13 cellular contexts compared by ENCODE assay signal in the genomic region with DNA sequence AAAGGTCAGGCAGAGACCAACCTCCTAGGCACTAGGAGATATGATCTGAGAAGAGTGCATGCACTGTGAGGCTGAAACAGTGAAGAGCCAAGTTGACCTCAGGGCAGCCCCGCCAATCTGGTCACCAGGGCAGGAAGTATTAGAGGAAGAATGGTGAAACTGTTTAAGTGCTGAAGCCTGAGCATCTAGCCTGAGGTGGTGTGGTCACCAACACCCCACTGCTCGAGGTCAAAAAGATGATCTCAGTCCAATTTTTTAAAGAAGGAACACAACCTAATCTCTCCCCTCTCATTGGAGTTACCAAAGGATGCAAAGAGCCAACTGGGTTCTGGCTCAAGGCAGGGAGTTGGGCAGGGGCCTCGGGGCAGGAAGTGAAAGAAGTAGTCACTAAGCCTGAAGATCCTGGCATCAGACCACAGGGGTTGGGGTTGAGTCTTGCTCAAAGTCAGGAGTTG. TPM values are rescaled to one million over a fixed set of nuclear protein-coding genes. Genes with fewer than 3 reads are reported as not detected.
DNase-seq lines count a peak whose midpoint lies in the region; ATAC-seq and TF ChIP-seq lines count a peak whose summit lies in the region.
"Had no signal": no experiment of that assay in that cellular context is flagged by ENCODE, and none has a peak within 500 bp of the region (broad histone marks: within the 10 kb centered on the region; RNA-seq: fewer than 3 reads in every experiment).

No MANE protein-coding gene starts in this region.

- H3K4me3 Mint-ChIP-seq in activated naive CD4-positive, alpha-beta T cell treated with anti-CD3 and anti-CD28 coated beads for 36 hours, result no peak overlapping the region
- H3K4me3 Mint-ChIP-seq in WTC11, result no peak overlapping the region

- peak overlapping the region; percentile 94 for H3K27ac ChIP-seq in substantia nigra (ENCODE audit: low read depth, low read length, poor library complexity, severe bottlenecking)
- H3K27ac ChIP-seq: right atrium auricular region, RWPE1 had no signal

- peak; percentile 48 for ATAC-seq in HG03175 (IDR thresholded peaks at IDR 0.05; ENCODE audit: unreplicated experiment)
- no peak for ATAC-seq in WTC11
- ATAC-seq: esophagus mucosa had no signal

- no peak for TF ChIP-seq CTCF in WTC11 (IDR thresholded peaks at IDR 0.05)

- no peaks in the 10 kb centered on the region for H3K36me3 Mint-ChIP-seq in activated naive CD4-positive, alpha-beta T cell treated with anti-CD3 and anti-CD28 coated beads for 36 hours (ENCODE audit: low read depth)
- H3K36me3 Mint-ChIP-seq in WTC11, result no peaks in the 10 kb centered on the region

- H3K27me3 Mint-ChIP-seq in activated naive CD4-positive, alpha-beta T cell treated with anti-CD3 and anti-CD28 coated beads for 36 hours (ENCODE audit: low read depth), result no peaks in the 10 kb centered on the region
- peaks cover 6% of the 10 kb centered on the region for H3K27me3 Mint-ChIP-seq in WTC11 (ENCODE audit: low read depth)

- CTCF ChIA-PET in activated naive CD4-positive, alpha-beta T cell treated with anti-CD3 and anti-CD28 coated beads for 36 hours (lab: Charles Lee), result interaction anchor here (0.7 to 2.4 kb wide), 4 partner anchors 9 to 35 kb away, joined by 3 to 14 read pairs (median 3); no protein-coding TSS in a partner anchor
- CTCF ChIA-PET in WTC11 (lab: Charles Lee), result no interaction called here

- DNase-seq in activated naive CD4-positive, alpha-beta T cell treated with anti-CD3 and anti-CD28 coated beads for 36 hours, result peak; percentile 84
- DNase-seq in activated naive CD4-positive, alpha-beta T cell treated with anti-CD3 and anti-CD28 coated beads, Interleukin-2, amount 50 U/mL, for 16 hours, result no peak
- DNase-seq in activated CD4-positive, alpha-beta T cell treated with anti-CD3 and anti-CD28 coated beads, Interleukin-2, amount 50 U/mL, for 48 hours, result peak; percentile 39 to 57
- DNase-seq in substantia nigra (lab: John Stamatoyannopoulos, UW) (peak in 1 of 49 donors; percentile 30), DMS53 treated with DMSO at 0.1 percent for 48 hours (lab: John Stamatoyannopoulos, UW; ENCODE audit: unreplicated experiment) (no peak), WTC11 (ENCODE audit: low spot score) (no peak), OCI-M2 (lab: John Stamatoyannopoulos, UW; ENCODE audit: unreplicated experiment) (no peak)
- DNase-seq: activated CD4-positive, CD25-positive, alpha-beta regulatory T cell; NCI-H2107 had no signal

- intact Hi-C loops in activated naive CD4-positive, alpha-beta T cell treated with anti-CD3 and anti-CD28 coated beads for 36 hours (cut with micrococcal nuclease), result loop anchor here (1.0 to 10.0 kb wide), 5 partner anchors 24 to 1810 kb away; a partner anchor contains a TSS

- no peak overlapping the region for H3K27ac Mint-ChIP-seq in activated naive CD4-positive, alpha-beta T cell treated with anti-CD3 and anti-CD28 coated beads for 36 hours
- no peak overlapping the region for H3K27ac Mint-ChIP-seq in WTC11

- POLR2A ChIA-PET in WTC11 (lab: Charles Lee), result no interaction called here

- H3K9me3 Mint-ChIP-seq in activated naive CD4-positive, alpha-beta T cell treated with anti-CD3 and anti-CD28 coated beads for 36 hours, result no peaks in the 10 kb centered on the region
- no peaks in the 10 kb centered on the region for H3K9me3 Mint-ChIP-seq in WTC11

- peaks cover 32% of the 10 kb centered on the region for H3K4me1 Mint-ChIP-seq in activated naive CD4-positive, alpha-beta T cell treated with anti-CD3 and anti-CD28 coated beads for 36 hours (ENCODE audit: low read depth)
- peaks cover 12% of the 10 kb centered on the region for H3K4me1 Mint-ChIP-seq in WTC11

TF ChIP-seq in WTC11, 78 proteins besides CTCF, POLR2A, EP300 and RAD21:
- TF ChIP-seq, protein P1, sequence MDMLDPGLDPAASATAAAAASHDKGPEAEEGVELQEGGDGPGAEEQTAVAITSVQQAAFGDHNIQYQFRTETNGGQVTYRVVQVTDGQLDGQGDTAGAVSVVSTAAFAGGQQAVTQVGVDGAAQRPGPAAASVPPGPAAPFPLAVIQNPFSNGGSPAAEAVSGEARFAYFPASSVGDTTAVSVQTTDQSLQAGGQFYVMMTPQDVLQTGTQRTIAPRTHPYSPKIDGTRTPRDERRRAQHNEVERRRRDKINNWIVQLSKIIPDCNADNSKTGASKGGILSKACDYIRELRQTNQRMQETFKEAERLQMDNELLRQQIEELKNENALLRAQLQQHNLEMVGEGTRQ (CRISPR knock-in tag; IDR thresholded peaks at IDR 0.05), result no peak
- TF ChIP-seq ZNF396 (CRISPR knock-in tag; IDR thresholded peaks at IDR 0.05; ENCODE audit: borderline replicate concordance) (no peak), HMGA2 (CRISPR knock-in tag; IDR thresholded peaks at IDR 0.05) (no peak), JAZF1 (CRISPR knock-in tag; IDR thresholded peaks at IDR 0.05) (no peak)
- TF ChIP-seq, protein P2, sequence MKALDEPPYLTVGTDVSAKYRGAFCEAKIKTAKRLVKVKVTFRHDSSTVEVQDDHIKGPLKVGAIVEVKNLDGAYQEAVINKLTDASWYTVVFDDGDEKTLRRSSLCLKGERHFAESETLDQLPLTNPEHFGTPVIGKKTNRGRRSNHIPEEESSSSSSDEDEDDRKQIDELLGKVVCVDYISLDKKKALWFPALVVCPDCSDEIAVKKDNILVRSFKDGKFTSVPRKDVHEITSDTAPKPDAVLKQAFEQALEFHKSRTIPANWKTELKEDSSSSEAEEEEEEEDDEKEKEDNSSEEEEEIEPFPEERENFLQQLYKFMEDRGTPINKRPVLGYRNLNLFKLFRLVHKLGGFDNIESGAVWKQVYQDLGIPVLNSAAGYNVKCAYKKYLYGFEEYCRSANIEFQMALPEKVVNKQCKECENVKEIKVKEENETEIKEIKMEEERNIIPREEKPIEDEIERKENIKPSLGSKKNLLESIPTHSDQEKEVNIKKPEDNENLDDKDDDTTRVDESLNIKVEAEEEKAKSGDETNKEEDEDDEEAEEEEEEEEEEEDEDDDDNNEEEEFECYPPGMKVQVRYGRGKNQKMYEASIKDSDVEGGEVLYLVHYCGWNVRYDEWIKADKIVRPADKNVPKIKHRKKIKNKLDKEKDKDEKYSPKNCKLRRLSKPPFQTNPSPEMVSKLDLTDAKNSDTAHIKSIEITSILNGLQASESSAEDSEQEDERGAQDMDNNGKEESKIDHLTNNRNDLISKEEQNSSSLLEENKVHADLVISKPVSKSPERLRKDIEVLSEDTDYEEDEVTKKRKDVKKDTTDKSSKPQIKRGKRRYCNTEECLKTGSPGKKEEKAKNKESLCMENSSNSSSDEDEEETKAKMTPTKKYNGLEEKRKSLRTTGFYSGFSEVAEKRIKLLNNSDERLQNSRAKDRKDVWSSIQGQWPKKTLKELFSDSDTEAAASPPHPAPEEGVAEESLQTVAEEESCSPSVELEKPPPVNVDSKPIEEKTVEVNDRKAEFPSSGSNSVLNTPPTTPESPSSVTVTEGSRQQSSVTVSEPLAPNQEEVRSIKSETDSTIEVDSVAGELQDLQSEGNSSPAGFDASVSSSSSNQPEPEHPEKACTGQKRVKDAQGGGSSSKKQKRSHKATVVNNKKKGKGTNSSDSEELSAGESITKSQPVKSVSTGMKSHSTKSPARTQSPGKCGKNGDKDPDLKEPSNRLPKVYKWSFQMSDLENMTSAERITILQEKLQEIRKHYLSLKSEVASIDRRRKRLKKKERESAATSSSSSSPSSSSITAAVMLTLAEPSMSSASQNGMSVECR (CRISPR knock-in tag; IDR thresholded peaks at IDR 0.05; ENCODE audit: borderline replicate concordance), result no peak

RNA-seq across cellular contexts. Expression of a gene that starts 4.0 kb away (rescaled TPM):
- total RNA-seq in activated naive CD4-positive, alpha-beta T cell treated with anti-CD3 and anti-CD28 coated beads for 36 hours, result 10 to 100 TPM; 44.5 to 45.1 TPM
- 32.1 to 33.1 TPM (median 32.7 TPM) in 3 replicates for total RNA-seq in WTC11 (2021)

RNA-seq across cellular contexts. Expression of a gene that starts 24.6 kb away (rescaled TPM):
- total RNA-seq in activated naive CD4-positive, alpha-beta T cell treated with anti-CD3 and anti-CD28 coated beads for 36 hours, result 10 to 100 TPM; 24.5 to 27.5 TPM
- 4.4 to 6.6 TPM (median 5.6 TPM) in 3 replicates for total RNA-seq in WTC11 (2021)

RNA-seq across cellular contexts. Expression of a gene that starts 25.9 kb away (rescaled TPM):
- under 1 TPM in 1 of 2 experiments, not detected in 1; 0.64 TPM for total RNA-seq in activated naive CD4-positive, alpha-beta T cell treated with anti-CD3 and anti-CD28 coated beads for 36 hours
- total RNA-seq in WTC11 (2021), result 1.4 to 2.4 TPM (median 1.7 TPM) in 3 replicates

RNA-seq across cellular contexts. Expression of a gene that starts 58.8 kb away (rescaled TPM):
- 1 to 10 TPM; 7.7 to 9.4 TPM for total RNA-seq in activated naive CD4-positive, alpha-beta T cell treated with anti-CD3 and anti-CD28 coated beads for 36 hours
- 16.6 to 21.3 TPM (median 19.0 TPM) in 3 replicates for total RNA-seq in WTC11 (2021)

Comparison
In these comparisons a context has a peak if more than half of its experiments do, and no peak if none do; other contexts are left out.
1. DNase-seq: peak in activated naive CD4-positive, alpha-beta T cell treated with anti-CD3 and anti-CD28 coated beads for 36 hours (single experiment) and activated CD4-positive, alpha-beta T cell treated with anti-CD3 and anti-CD28 coated beads, Interleukin-2, amount 50 U/mL, for 48 hours (2 of 2); none in activated naive CD4-positive, alpha-beta T cell treated with anti-CD3 and anti-CD28 coated beads, Interleukin-2, amount 50 U/mL, for 16 hours (single experiment), DMS53 treated with DMSO at 0.1 percent for 48 hours (single experiment), WTC11 (single experiment) and OCI-M2 (single experiment).